Comparison of ENCODE assay signal across 1 cellular context in genomic region chrX:54447461-54447860, GRCh38.
TF ChIP-seq lines count a peak whose summit lies in the region.

No MANE protein-coding gene starts in this region.

TF ChIP-seq in liver, 16 proteins besides CTCF, POLR2A, EP300 and RAD21 (continued from another document):
- no peak for TF ChIP-seq ZBTB33 (IDR thresholded peaks at IDR 0.05)
